Comparison of ENCODE assay signal across 22 cellular contexts in the genomic region with DNA sequence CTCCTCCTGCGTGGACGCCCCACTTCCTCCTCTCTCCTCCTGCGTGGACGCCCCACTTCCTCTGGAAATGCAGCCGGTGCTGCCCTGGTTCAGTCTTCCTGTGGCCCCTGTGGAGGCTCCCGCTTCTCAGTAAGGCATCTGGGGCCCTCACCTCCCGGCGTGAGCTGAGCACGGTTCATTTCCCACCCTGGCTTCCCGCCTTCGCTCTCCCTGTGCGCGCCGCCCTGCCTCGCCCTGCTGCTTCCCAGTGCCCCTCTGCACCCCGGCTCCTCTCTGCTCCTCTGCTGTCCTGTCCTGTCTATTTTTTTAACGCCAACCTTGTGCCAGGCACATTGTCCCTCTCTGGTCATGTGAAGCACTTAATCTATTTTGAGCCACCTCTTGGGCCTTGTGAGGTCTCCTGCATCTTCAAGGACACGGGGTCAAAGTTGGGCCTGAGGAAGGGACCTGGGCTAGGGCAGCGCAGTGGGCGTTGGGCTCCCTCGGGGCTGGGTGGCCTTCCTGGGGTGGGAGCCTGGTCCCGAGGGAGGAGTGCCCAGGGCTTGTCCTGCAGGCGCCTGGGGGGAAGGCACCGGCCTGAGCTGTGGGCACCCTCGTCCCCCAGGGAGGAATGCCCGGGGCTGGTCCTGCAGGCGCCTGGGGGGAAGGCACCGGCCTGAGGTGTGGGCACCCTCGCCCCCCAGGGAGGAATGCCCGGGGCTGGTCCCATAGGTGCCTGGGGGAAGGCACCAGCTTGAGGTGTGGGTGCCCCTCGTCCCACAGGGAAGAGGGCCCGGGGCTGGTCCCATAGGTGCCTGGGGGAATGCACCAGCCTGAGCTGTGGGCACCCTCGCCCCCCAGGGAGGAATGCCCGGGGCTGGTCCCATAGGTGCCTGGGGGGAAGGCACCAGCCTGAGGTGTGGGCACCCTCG. TPM values are rescaled to one million over a fixed set of nuclear protein-coding genes. Genes with fewer than 3 reads are reported as not detected.
DNase-seq lines count a peak whose midpoint lies in the region; ATAC-seq and TF ChIP-seq lines count a peak whose summit lies in the region.
"Had no signal": no experiment of that assay in that cellular context is flagged by ENCODE, and none has a peak within 500 bp of the region (broad histone marks: within the 10 kb centered on the region; RNA-seq: fewer than 3 reads in every experiment).

No MANE protein-coding gene starts in this region.

- H3K27me3 ChIP-seq in right atrium auricular region = no peaks in the 10 kb centered on the region

- peaks cover 10% of the 10 kb centered on the region for H3K27me3 Mint-ChIP-seq in dendritic cell treated with granulocyte-macrophage colony-stimulating factor and Interleukin-4, amounts not matched to agents 40 ng/mL and 50 ng/mL, for 4 days
- H3K27me3 Mint-ChIP-seq in activated T-helper 17 cell treated with anti-CD3 and anti-CD28 coated beads, Interleukin-2, amount 50 U/mL, for 72 hours = no peaks in the 10 kb centered on the region
- H3K27me3 Mint-ChIP-seq: CD4-positive, alpha-beta T cell had no signal

- H3K4me3 Mint-ChIP-seq in dendritic cell treated with granulocyte-macrophage colony-stimulating factor and Interleukin-4, amounts not matched to agents 40 ng/mL and 50 ng/mL, for 4 days = no peak overlapping the region
- H3K4me3 Mint-ChIP-seq in activated T-helper 17 cell treated with anti-CD3 and anti-CD28 coated beads, Interleukin-2, amount 50 U/mL, for 72 hours = no peak overlapping the region
- H3K4me3 Mint-ChIP-seq: CD4-positive, alpha-beta T cell had no signal

- no peak overlapping the region for H3K4me3 ChIP-seq in right atrium auricular region
- H3K4me3 ChIP-seq: A549, GM12878, K562 had no signal

- H3K9me3 Mint-ChIP-seq in dendritic cell treated with granulocyte-macrophage colony-stimulating factor and Interleukin-4, amounts not matched to agents 40 ng/mL and 50 ng/mL, for 4 days = no peaks in the 10 kb centered on the region
- no peaks in the 10 kb centered on the region for H3K9me3 Mint-ChIP-seq in activated T-helper 17 cell treated with anti-CD3 and anti-CD28 coated beads, Interleukin-2, amount 50 U/mL, for 72 hours
- H3K9me3 Mint-ChIP-seq: CD4-positive, alpha-beta T cell had no signal

- no peaks in the 10 kb centered on the region for H3K36me3 ChIP-seq in right atrium auricular region

- no peaks in the 10 kb centered on the region for H3K9me3 ChIP-seq in right atrium auricular region
- H3K9me3 ChIP-seq: A549 had no signal

- ATAC-seq in Right ventricle myocardium inferior (peak; percentile 63), left ventricle myocardium superior (peak; percentile 84)
- no peak for ATAC-seq in activated T-helper 17 cell treated with anti-CD3 and anti-CD28 coated beads, Interleukin-2, amount 50 U/mL, for 72 hours (replicated peaks)
- ATAC-seq: A549, GM12878, HCT116, K562 had no signal

- no peak for TF ChIP-seq CTCF in right atrium auricular region (IDR thresholded peaks at IDR 0.05)

- H3K4me1 ChIP-seq in right atrium auricular region = no peaks in the 10 kb centered on the region
- H3K4me1 ChIP-seq: A549 had no signal

- no peak overlapping the region for H3K27ac ChIP-seq in right atrium auricular region
- H3K27ac ChIP-seq: 22Rv1, A549, C4-2B, HL-60 had no signal

- DNase-seq in Right ventricle myocardium inferior (ENCODE audit: missing footprints) (no peak), right atrium auricular region (ENCODE audit: low spot score) (no peak), left ventricle myocardium superior (no peak), pons (ENCODE audit: low spot score) (no peak), GM03348 (ENCODE audit: low spot score) (no peak)
- DNase-seq: AML-193; CD4-positive, alpha-beta T cell; DMS79 treated with DMSO at 0.1 percent for 48 hours; GF-D8; GOT3; H7; IMR-90 had no signal

- no peaks in the 10 kb centered on the region for H3K36me3 Mint-ChIP-seq in dendritic cell treated with granulocyte-macrophage colony-stimulating factor and Interleukin-4, amounts not matched to agents 40 ng/mL and 50 ng/mL, for 4 days (ENCODE audit: low read depth)
- H3K36me3 Mint-ChIP-seq in activated T-helper 17 cell treated with anti-CD3 and anti-CD28 coated beads, Interleukin-2, amount 50 U/mL, for 72 hours (ENCODE audit: low read depth) = no peaks in the 10 kb centered on the region

- intact Hi-C loops in Right ventricle myocardium inferior (cut with DNase I) (no loop called here), left ventricle myocardium superior (cut with micrococcal nuclease) (no loop called here)
- intact Hi-C loops in dendritic cell treated with granulocyte-macrophage colony-stimulating factor and Interleukin-4, amounts not matched to agents 40 ng/mL and 50 ng/mL, for 4 days (cut with micrococcal nuclease) = no loop called here

- H3K4me1 Mint-ChIP-seq in dendritic cell treated with granulocyte-macrophage colony-stimulating factor and Interleukin-4, amounts not matched to agents 40 ng/mL and 50 ng/mL, for 4 days (ENCODE audit: low read depth) = peaks cover 8% of the 10 kb centered on the region
- H3K4me1 Mint-ChIP-seq in activated T-helper 17 cell treated with anti-CD3 and anti-CD28 coated beads, Interleukin-2, amount 50 U/mL, for 72 hours = peaks cover 4% of the 10 kb centered on the region

- H3K27ac Mint-ChIP-seq in dendritic cell treated with granulocyte-macrophage colony-stimulating factor and Interleukin-4, amounts not matched to agents 40 ng/mL and 50 ng/mL, for 4 days = peak overlapping the region; percentile 4
- H3K27ac Mint-ChIP-seq in activated T-helper 17 cell treated with anti-CD3 and anti-CD28 coated beads, Interleukin-2, amount 50 U/mL, for 72 hours = no peak overlapping the region
- H3K27ac Mint-ChIP-seq: CD4-positive, alpha-beta T cell had no signal

RNA-seq across cellular contexts. Expression of gene HCN2, which starts 13.0 kb away (rescaled TPM):
- total RNA-seq in Right ventricle myocardium inferior (4.5 TPM), right atrium auricular region (10 to 100 TPM in 1 of 2 donors, 1 to 10 TPM in 1; 1.4 to 11.1 TPM), left ventricle myocardium superior (14.3 TPM)
- under 1 TPM; 0.58 to 0.98 TPM for total RNA-seq in activated T-helper 17 cell treated with anti-CD3 and anti-CD28 coated beads, Interleukin-2, amount 50 U/mL, for 72 hours

RNA-seq across cellular contexts. Expression of gene BSG, which starts 30.2 kb away (rescaled TPM):
- 1,651 TPM for total RNA-seq in Right ventricle myocardium inferior
- 1,000 to 10,000 TPM; 1,033 to 1,569 TPM for total RNA-seq in right atrium auricular region
- 1,923 TPM for total RNA-seq in left ventricle myocardium superior
- 100 to 1,000 TPM; 170 to 244 TPM for total RNA-seq in activated T-helper 17 cell treated with anti-CD3 and anti-CD28 coated beads, Interleukin-2, amount 50 U/mL, for 72 hours

RNA-seq across cellular contexts. Expression of gene POLRMT, which starts 30.7 kb away (rescaled TPM):
- total RNA-seq in Right ventricle myocardium inferior (51.2 TPM), right atrium auricular region (10 to 100 TPM; 24.5 to 30.4 TPM), left ventricle myocardium superior (55.5 TPM)
- 10 to 100 TPM; 46.1 to 59.8 TPM for total RNA-seq in activated T-helper 17 cell treated with anti-CD3 and anti-CD28 coated beads, Interleukin-2, amount 50 U/mL, for 72 hours

RNA-seq across cellular contexts. Expression of gene FGF22, which starts 37.0 kb away (rescaled TPM):
- total RNA-seq in Right ventricle myocardium inferior (not detected), right atrium auricular region (under 1 TPM; 0.35 to 0.37 TPM), left ventricle myocardium superior (not detected)
- 1 to 10 TPM in 1 of 2 donors, not detected in 1; 1.7 TPM for total RNA-seq in activated T-helper 17 cell treated with anti-CD3 and anti-CD28 coated beads, Interleukin-2, amount 50 U/mL, for 72 hours
- total RNA-seq: GM12878, H7, HT1080, IMR-90 had no signal

RNA-seq across cellular contexts. Expression of gene GZMM, which starts 58.8 kb away (rescaled TPM):
- total RNA-seq in Right ventricle myocardium inferior (not detected), right atrium auricular region (under 1 TPM in 1 of 2 donors, not detected in 1; 0.79 TPM), left ventricle myocardium superior (0.37 TPM)
- total RNA-seq in activated T-helper 17 cell treated with anti-CD3 and anti-CD28 coated beads, Interleukin-2, amount 50 U/mL, for 72 hours = 10 to 100 TPM; 30.5 to 31.3 TPM
- total RNA-seq: HT1080, IMR-90 had no signal
